Comparison of ENCODE assay signal across 23 cellular contexts in genomic region chr7:43677864-43678263, GRCh38. TPM values are rescaled to one million over a fixed set of nuclear protein-coding genes. Genes with fewer than 3 reads are reported as not detected.
A peak's percentile ranks its signal among the peaks of the same experiment; 100 is the strongest.
DNase-seq lines count a peak whose midpoint lies in the region; ATAC-seq and TF ChIP-seq lines count a peak whose summit lies in the region.
"Had no signal": no experiment of that assay in that cellular context is flagged by ENCODE, and none has a peak within 500 bp of the region (broad histone marks: within the 10 kb centered on the region; RNA-seq: fewer than 3 reads in every experiment).

No MANE protein-coding gene starts in this region.

- no peak overlapping the region for H3K4me3 ChIP-seq in KMS-11 (IDR thresholded peaks at IDR 0.05; ENCODE audit: insufficient read depth, low read depth, low read length)
- no peak overlapping the region for H3K4me3 ChIP-seq in heart left ventricle
- H3K4me3 ChIP-seq: adrenal gland, body of pancreas, left ventricle myocardium inferior, SK-N-MC, tibial nerve had no signal

- no peak for TF ChIP-seq POLR2A in heart left ventricle (IDR thresholded peaks at IDR 0.05)

- H3K4me2 ChIP-seq in KMS-11, result peak overlapping the region; percentile 4; the same call in 1 of the 2 replicates

- H3K27me3 ChIP-seq in KMS-11 (ENCODE audit: insufficient read depth, low read depth) (no peaks in the 10 kb centered on the region), heart left ventricle (no peaks in the 10 kb centered on the region)
- H3K27me3 ChIP-seq: adrenal gland, BE2C, body of pancreas, tibial nerve had no signal

- H4K20me1 ChIP-seq in KMS-11 (ENCODE audit: insufficient read depth), result peaks cover 13% of the 10 kb centered on the region; the same call in 1 of the 2 replicates

- no peak for DNase-seq in activated CD8-positive, alpha-beta memory T cell treated with anti-CD3 and anti-CD28 coated beads, Interleukin-2, amount 10 ng/mL, durations not matched to agents 7 days and 5 days
- DNase-seq in activated CD8-positive, alpha-beta memory T cell treated with anti-CD3 and anti-CD28 coated beads, Interleukin-2, amount 50 U/mL, for 4 hours, result no peak
- no peak for DNase-seq in activated naive CD8-positive, alpha-beta T cell treated with anti-CD3 and anti-CD28 coated beads for 36 hours
- no peak for DNase-seq in stimulated activated effector memory CD8-positive, alpha-beta T cell treated with anti-CD3 and anti-CD28 coated beads, Interleukin-12 subunit alpha, Interleukin-12 subunit beta, amount 100 ng/mL, for 72 hours (ENCODE audit: low spot score in 2 of 2)
- DNase-seq in GDM1 (lab: John Stamatoyannopoulos, UW) (no peak), heart left ventricle (no peak)
- DNase-seq: adrenal gland, BE2C, body of pancreas, COR-L47, DMS79, GF-D8, Karpas-422, left ventricle myocardium inferior, naive B cell, NCI-H146, NCI-H446 treated with DMSO at 0.1 percent for 48 hours, OCI-M1 had no signal

- H3K27ac ChIP-seq in KMS-11 (no peak overlapping the region), heart left ventricle (no peak overlapping the region)
- H3K27ac ChIP-seq: adrenal gland, body of pancreas, HL-60, left ventricle myocardium inferior, SK-N-MC, tibial nerve, VCaP had no signal

- no peak overlapping the region for H2AFZ ChIP-seq in KMS-11 (ENCODE audit: low read depth)

- no peaks in the 10 kb centered on the region for H3K27me3 Mint-ChIP-seq in activated CD8-positive, alpha-beta memory T cell treated with anti-CD3 and anti-CD28 coated beads, Interleukin-2, amount 10 ng/mL, durations not matched to agents 7 days and 5 days
- H3K27me3 Mint-ChIP-seq in activated naive CD8-positive, alpha-beta T cell treated with anti-CD3 and anti-CD28 coated beads for 36 hours, result no peaks in the 10 kb centered on the region
- H3K27me3 Mint-ChIP-seq: naive B cell had no signal

- CTCF ChIA-PET in activated CD8-positive, alpha-beta memory T cell treated with anti-CD3 and anti-CD28 coated beads, Interleukin-2, amount 10 ng/mL, durations not matched to agents 7 days and 5 days (lab: Charles Lee), result interaction anchor here (0.7 to 1.9 kb wide), 3 partner anchors 10 to 95 kb away, joined by 3 to 7 read pairs (median 4); partner anchors contain the start of gene STK17A

- peaks cover 48% of the 10 kb centered on the region for H3K4me1 Mint-ChIP-seq in activated CD8-positive, alpha-beta memory T cell treated with anti-CD3 and anti-CD28 coated beads, Interleukin-2, amount 10 ng/mL, durations not matched to agents 7 days and 5 days
- H3K4me1 Mint-ChIP-seq in activated naive CD8-positive, alpha-beta T cell treated with anti-CD3 and anti-CD28 coated beads for 36 hours, result peaks cover 71% of the 10 kb centered on the region
- H3K4me1 Mint-ChIP-seq in stimulated activated effector memory CD8-positive, alpha-beta T cell treated with anti-CD3 and anti-CD28 coated beads, Interleukin-12 subunit alpha, Interleukin-12 subunit beta, amount 100 ng/mL, for 72 hours, result peaks cover 66% of the 10 kb centered on the region

- H3K4me3 Mint-ChIP-seq in activated CD8-positive, alpha-beta memory T cell treated with anti-CD3 and anti-CD28 coated beads, Interleukin-2, amount 10 ng/mL, durations not matched to agents 7 days and 5 days, result no peak overlapping the region
- H3K4me3 Mint-ChIP-seq in activated naive CD8-positive, alpha-beta T cell treated with anti-CD3 and anti-CD28 coated beads for 36 hours, result no peak overlapping the region
- peak overlapping the region; percentile 29 for H3K4me3 Mint-ChIP-seq in stimulated activated effector memory CD8-positive, alpha-beta T cell treated with anti-CD3 and anti-CD28 coated beads, Interleukin-12 subunit alpha, Interleukin-12 subunit beta, amount 100 ng/mL, for 72 hours

- H3K4me1 ChIP-seq in KMS-11 (ENCODE audit: low read depth, poor library complexity, severe bottlenecking), result peaks cover 33% of the 10 kb centered on the region
- H3K4me1 ChIP-seq in heart left ventricle, result peaks cover 0 to 44% (median 11%) of the 10 kb centered on the region in 12 donors
- H3K4me1 ChIP-seq: BE2C had no signal

- peaks cover 0 to 3% (median 0%) of the 10 kb centered on the region in 12 donors for H3K9me3 ChIP-seq in heart left ventricle
- H3K9me3 ChIP-seq: adrenal gland, BE2C, body of pancreas, left ventricle myocardium inferior had no signal

- TF ChIP-seq CTCF in KMS-11 (conservative IDR thresholded peaks at IDR 0.05; ENCODE audit: low read depth, low read length) (no peak), heart left ventricle (IDR thresholded peaks at IDR 0.05) (no peak)

- H3K9me3 Mint-ChIP-seq in activated CD8-positive, alpha-beta memory T cell treated with anti-CD3 and anti-CD28 coated beads, Interleukin-2, amount 10 ng/mL, durations not matched to agents 7 days and 5 days (ENCODE audit: low read depth), result peaks cover 10% of the 10 kb centered on the region
- H3K9me3 Mint-ChIP-seq in activated naive CD8-positive, alpha-beta T cell treated with anti-CD3 and anti-CD28 coated beads for 36 hours, result peaks cover 24% of the 10 kb centered on the region
- H3K9me3 Mint-ChIP-seq in stimulated activated effector memory CD8-positive, alpha-beta T cell treated with anti-CD3 and anti-CD28 coated beads, Interleukin-12 subunit alpha, Interleukin-12 subunit beta, amount 100 ng/mL, for 72 hours, result no peaks in the 10 kb centered on the region

- no peaks in the 10 kb centered on the region for H3K36me3 ChIP-seq in KMS-11 (ENCODE audit: insufficient read depth)
- H3K36me3 ChIP-seq in heart left ventricle, result no peaks in the 10 kb centered on the region
- H3K36me3 ChIP-seq: adrenal gland, BE2C, left ventricle myocardium inferior, tibial nerve had no signal

- no peak overlapping the region for H3K27ac Mint-ChIP-seq in activated CD8-positive, alpha-beta memory T cell treated with anti-CD3 and anti-CD28 coated beads, Interleukin-2, amount 10 ng/mL, durations not matched to agents 7 days and 5 days
- peak overlapping the region; percentile 88 for H3K27ac Mint-ChIP-seq in activated naive CD8-positive, alpha-beta T cell treated with anti-CD3 and anti-CD28 coated beads for 36 hours
- H3K27ac Mint-ChIP-seq in stimulated activated effector memory CD8-positive, alpha-beta T cell treated with anti-CD3 and anti-CD28 coated beads, Interleukin-12 subunit alpha, Interleukin-12 subunit beta, amount 100 ng/mL, for 72 hours, result peak overlapping the region; percentile 55

- H3K36me3 Mint-ChIP-seq in activated CD8-positive, alpha-beta memory T cell treated with anti-CD3 and anti-CD28 coated beads, Interleukin-2, amount 10 ng/mL, durations not matched to agents 7 days and 5 days, result peaks cover 37% of the 10 kb centered on the region
- peaks cover 60% of the 10 kb centered on the region for H3K36me3 Mint-ChIP-seq in activated naive CD8-positive, alpha-beta T cell treated with anti-CD3 and anti-CD28 coated beads for 36 hours
- peaks cover 6% of the 10 kb centered on the region for H3K36me3 Mint-ChIP-seq in stimulated activated effector memory CD8-positive, alpha-beta T cell treated with anti-CD3 and anti-CD28 coated beads, Interleukin-12 subunit alpha, Interleukin-12 subunit beta, amount 100 ng/mL, for 72 hours

- intact Hi-C loops in heart left ventricle (cut with DNase I), result no loop called here

- H3K79me2 ChIP-seq in KMS-11 (ENCODE audit: insufficient read depth, low read depth), result peaks cover 81% of the 10 kb centered on the region

- H3K9ac ChIP-seq in KMS-11, result no peak overlapping the region

- peak; percentile 53 for ATAC-seq in activated CD8-positive, alpha-beta memory T cell treated with anti-CD3 and anti-CD28 coated beads, Interleukin-2, amount 10 ng/mL, durations not matched to agents 7 days and 5 days
- no peak for ATAC-seq in stimulated activated effector memory CD8-positive, alpha-beta T cell treated with anti-CD3 and anti-CD28 coated beads, Interleukin-12 subunit alpha, Interleukin-12 subunit beta, amount 100 ng/mL, for 72 hours
- no peak for ATAC-seq in heart left ventricle
- ATAC-seq: body of pancreas had no signal

RNA-seq across cellular contexts. Expression of gene COA1, which starts 51.5 kb away (rescaled TPM):
- 10 to 100 TPM; 66.7 to 73.0 TPM for total RNA-seq in activated CD8-positive, alpha-beta memory T cell treated with anti-CD3 and anti-CD28 coated beads, Interleukin-2, amount 10 ng/mL, durations not matched to agents 7 days and 5 days
- total RNA-seq in activated naive CD8-positive, alpha-beta T cell treated with anti-CD3 and anti-CD28 coated beads for 36 hours, result 10 to 100 TPM; 82.1 to 84.1 TPM
- total RNA-seq in heart left ventricle, result 10 to 100 TPM; 57.5 to 81.2 (median 68.2) TPM
- polyA plus RNA-seq in heart left ventricle, result 10 to 100 TPM; 75.0 to 75.1 TPM
